Comparison of ENCODE assay signal across 20 cellular contexts in genomic region chr2:96449637-96450036, GRCh38. TPM values are rescaled to one million over a fixed set of nuclear protein-coding genes. Genes with fewer than 3 reads are reported as not detected.
DNase-seq lines count a peak whose midpoint lies in the region; ATAC-seq and TF ChIP-seq lines count a peak whose summit lies in the region.
"Had no signal": no experiment of that assay in that cellular context is flagged by ENCODE, and none has a peak within 500 bp of the region (broad histone marks: within the 10 kb centered on the region; RNA-seq: fewer than 3 reads in every experiment).

No MANE protein-coding gene starts in this region.

- H3K27ac Mint-ChIP-seq in Caco-2 (ENCODE audit: unreplicated experiment) (peak overlapping the region; percentile 79), endodermal cell (no peak overlapping the region), progenitor cell of endocrine pancreas (peak overlapping the region; percentile 22), nephron progenitor cell (no peak overlapping the region)
- no peak overlapping the region for H3K27ac Mint-ChIP-seq in naive thymus-derived CD4-positive, alpha-beta T cell
- H3K27ac Mint-ChIP-seq: CD4-positive, CD25-positive, alpha-beta regulatory T cell had no signal

- H3K4me3 Mint-ChIP-seq in Caco-2 (ENCODE audit: unreplicated experiment): peak overlapping the region; percentile 20
- no peak overlapping the region for H3K4me3 Mint-ChIP-seq in endodermal cell
- no peak overlapping the region for H3K4me3 Mint-ChIP-seq in progenitor cell of endocrine pancreas (ENCODE audit: low read depth)
- H3K4me3 Mint-ChIP-seq in nephron progenitor cell: no peak overlapping the region
- H3K4me3 Mint-ChIP-seq in naive thymus-derived CD4-positive, alpha-beta T cell: no peak overlapping the region
- H3K4me3 Mint-ChIP-seq: CD4-positive, CD25-positive, alpha-beta regulatory T cell had no signal

- H3K27ac ChIP-seq in endodermal cell (ENCODE audit: low read depth, low read length): no peak overlapping the region
- no peak overlapping the region for H3K27ac ChIP-seq in naive thymus-derived CD4-positive, alpha-beta T cell (ENCODE audit: low read depth, low read length)
- H3K27ac ChIP-seq: Peyer's patch, SJSA1 had no signal

- CTCF ChIA-PET in Caco-2 (lab: Charles Lee): interaction anchor here (2.8 kb wide), 1 partner anchor 60 kb away, joined by 7 read pairs; no protein-coding TSS in a partner anchor
- CTCF ChIA-PET in naive thymus-derived CD4-positive, alpha-beta T cell (lab: Charles Lee): no interaction called here

- H3K4me3 ChIP-seq in Caco-2 (ENCODE audit: low read depth, low read length) (no peak overlapping the region), endodermal cell (ENCODE audit: low read length) (no peak overlapping the region)
- H3K4me3 ChIP-seq in naive thymus-derived CD4-positive, alpha-beta T cell (ENCODE audit: low read length): no peak overlapping the region
- H3K4me3 ChIP-seq: Peyer's patch, SJSA1 had no signal

- H3K4me1 ChIP-seq in Caco-2 (peaks cover 26% of the 10 kb centered on the region), endodermal cell (ENCODE audit: control insufficient read depth, insufficient read depth, low read length) (peaks cover 6% of the 10 kb centered on the region)
- H3K4me1 ChIP-seq in naive thymus-derived CD4-positive, alpha-beta T cell (ENCODE audit: control insufficient read depth in 2 of 2, insufficient read depth in 2 of 2, low read length in 2 of 2): no peaks in the 10 kb centered on the region
- H3K4me1 ChIP-seq: Peyer's patch, SJSA1 had no signal

- peaks cover 12% of the 10 kb centered on the region; the same call in 1 of the 2 replicates for H3K9me3 ChIP-seq in Caco-2
- H3K9me3 ChIP-seq in endodermal cell (ENCODE audit: control insufficient read depth, low read length): no peaks in the 10 kb centered on the region
- H3K9me3 ChIP-seq in naive thymus-derived CD4-positive, alpha-beta T cell (ENCODE audit: control insufficient read depth in 2 of 3, low read length in 3 of 3): no peaks in the 10 kb centered on the region
- H3K9me3 ChIP-seq: Peyer's patch, SJSA1 had no signal

- no peaks in the 10 kb centered on the region for H3K27me3 Mint-ChIP-seq in Caco-2 (ENCODE audit: insufficient read depth, unreplicated experiment)
- H3K27me3 Mint-ChIP-seq in endodermal cell (ENCODE audit: insufficient read depth): peaks cover 6% of the 10 kb centered on the region
- peaks cover 4% of the 10 kb centered on the region for H3K27me3 Mint-ChIP-seq in progenitor cell of endocrine pancreas
- peaks cover 3% of the 10 kb centered on the region for H3K27me3 Mint-ChIP-seq in nephron progenitor cell (ENCODE audit: low read depth, poor library complexity)
- H3K27me3 Mint-ChIP-seq in naive thymus-derived CD4-positive, alpha-beta T cell: peaks cover 0 to 5% (median 0%) of the 10 kb centered on the region in 5 donors

- H3K36me3 ChIP-seq in Caco-2 (ENCODE audit: control insufficient read depth, insufficient read depth, low read length) (no peaks in the 10 kb centered on the region), endodermal cell (ENCODE audit: control insufficient read depth, insufficient read depth, low read length) (no peaks in the 10 kb centered on the region)
- H3K36me3 ChIP-seq in naive thymus-derived CD4-positive, alpha-beta T cell (ENCODE audit: control insufficient read depth in 2 of 3, insufficient read depth in 3 of 3, low read length in 3 of 3): no peaks in the 10 kb centered on the region
- H3K36me3 ChIP-seq: Peyer's patch, SJSA1 had no signal

- H3K27me3 ChIP-seq in Caco-2 (replicated peaks; ENCODE audit: control insufficient read depth, insufficient read depth, low read length): no peaks in the 10 kb centered on the region
- H3K27me3 ChIP-seq in endodermal cell (ENCODE audit: control insufficient read depth, insufficient read depth, low read length, poor library complexity, severe bottlenecking): no peaks in the 10 kb centered on the region
- no peaks in the 10 kb centered on the region for H3K27me3 ChIP-seq in naive thymus-derived CD4-positive, alpha-beta T cell (ENCODE audit: control insufficient read depth in 2 of 2, insufficient read depth in 2 of 2, low read length in 2 of 2)
- H3K27me3 ChIP-seq: Peyer's patch, SJSA1 had no signal

- H3K36me3 Mint-ChIP-seq in Caco-2 (ENCODE audit: insufficient read depth, unreplicated experiment) (no peaks in the 10 kb centered on the region), endodermal cell (ENCODE audit: low read depth) (no peaks in the 10 kb centered on the region), progenitor cell of endocrine pancreas (ENCODE audit: insufficient read depth) (no peaks in the 10 kb centered on the region), nephron progenitor cell (ENCODE audit: low read depth) (no peaks in the 10 kb centered on the region)
- H3K36me3 Mint-ChIP-seq in naive thymus-derived CD4-positive, alpha-beta T cell: no peaks in the 10 kb centered on the region
- H3K36me3 Mint-ChIP-seq: CD4-positive, CD25-positive, alpha-beta regulatory T cell had no signal

- BruUV-seq in Caco-2 (replicated peaks; lab: Mats Ljungman, UMichigan): no TSS peak

- TF ChIP-seq CTCF in Caco-2 (IDR thresholded peaks at IDR 0.05; ENCODE audit: insufficient read depth in 1 of 2, low read depth in 1 of 2, low read length in 1 of 2, severe bottlenecking in 1 of 2, unreplicated experiment in 1 of 2) (no peak), endodermal cell (conservative IDR thresholded peaks at IDR 0.05) (no peak), progenitor cell of endocrine pancreas (IDR thresholded peaks at IDR 0.05; ENCODE audit: unreplicated experiment) (no peak), nephron progenitor cell (IDR thresholded peaks at IDR 0.05) (no peak)

- DNase-seq in Caco-2 (peak; percentile 70 to 79), NCI-H226 (peak; percentile 6), endodermal cell (peak; percentile 26), progenitor cell of endocrine pancreas (ENCODE audit: low spot score, unreplicated experiment) (no peak), nephron progenitor cell (no peak)
- no peak for DNase-seq in naive thymus-derived CD4-positive, alpha-beta T cell
- DNase-seq: CD4-positive, CD25-positive, alpha-beta regulatory T cell; COR-L47; IMR-90; NCI-H1694; NCI-H2081; NCI-H2171; NCI-H524 treated with DMSO at 0.1 percent for 48 hours; NCI-H82; Peyer's patch had no signal

- POLR2A ChIA-PET in Caco-2 (lab: Charles Lee): no interaction called here
- POLR2A ChIA-PET in naive thymus-derived CD4-positive, alpha-beta T cell (lab: Charles Lee): no interaction called here

- H3K9me3 Mint-ChIP-seq in Caco-2 (ENCODE audit: unreplicated experiment) (peaks cover 12% of the 10 kb centered on the region), endodermal cell (peaks cover 2% of the 10 kb centered on the region), progenitor cell of endocrine pancreas (ENCODE audit: low read depth) (peaks cover 3% of the 10 kb centered on the region), nephron progenitor cell (peaks cover 16% of the 10 kb centered on the region)
- peaks cover 0 to 9% (median 1%) of the 10 kb centered on the region in 11 donors for H3K9me3 Mint-ChIP-seq in naive thymus-derived CD4-positive, alpha-beta T cell

- WGBS in endodermal cell (ENCODE audit: insufficient coverage in 1 of 2, insufficient read length in 1 of 2), 2 experiments: 91 to 96% methylated on average over 4 to 6 of the region's 6 CpGs

- peaks cover 20% of the 10 kb centered on the region for H3K4me1 Mint-ChIP-seq in Caco-2 (ENCODE audit: low read depth, unreplicated experiment)
- H3K4me1 Mint-ChIP-seq in endodermal cell: peaks cover 9% of the 10 kb centered on the region
- peaks cover 17% of the 10 kb centered on the region for H3K4me1 Mint-ChIP-seq in progenitor cell of endocrine pancreas (ENCODE audit: low read depth)
- H3K4me1 Mint-ChIP-seq in nephron progenitor cell: peaks cover 6% of the 10 kb centered on the region
- peaks cover 0 to 1% (median 0%) of the 10 kb centered on the region in 7 donors for H3K4me1 Mint-ChIP-seq in naive thymus-derived CD4-positive, alpha-beta T cell
- H3K4me1 Mint-ChIP-seq: CD4-positive, CD25-positive, alpha-beta regulatory T cell had no signal

- intact Hi-C loops in Caco-2 (cut with micrococcal nuclease; ENCODE audit: unreplicated experiment): loop anchor here (1.0 kb wide), 2 partner anchors 42 to 56 kb away; partner anchors contain the start of gene NEURL3
- intact Hi-C loops in naive thymus-derived CD4-positive, alpha-beta T cell (cut with micrococcal nuclease): no loop called here

- no peak for ATAC-seq in GM21367 (IDR thresholded peaks at IDR 0.05; ENCODE audit: unreplicated experiment)
- no peak for ATAC-seq in naive thymus-derived CD4-positive, alpha-beta T cell
- ATAC-seq: HCT116 had no signal

- H3K9ac ChIP-seq in endodermal cell (ENCODE audit: extremely low read depth, low read length, poor library complexity, severe bottlenecking): no peak overlapping the region

RNA-seq across cellular contexts. Expression of gene NEURL3, which starts 55.5 kb away (rescaled TPM):
- total RNA-seq in Caco-2 (2022) (3.1 and 4.2 TPM in 2 replicates), endodermal cell (not detected), progenitor cell of endocrine pancreas (0.78 and 0.86 TPM in 2 replicates)
- polyA plus RNA-seq in endodermal cell (2013, experiment 1 of 2): not detected
- not detected for polyA plus RNA-seq in endodermal cell (2013, experiment 2 of 2)
- total RNA-seq in naive thymus-derived CD4-positive, alpha-beta T cell: 1 to 10 TPM in 1 of 5 experiments, under 1 TPM in 2, not detected in 2; 0.27 to 1.3 (median 0.43) TPM
- not detected for polyA plus RNA-seq in naive thymus-derived CD4-positive, alpha-beta T cell
- total RNA-seq: CD4-positive, CD25-positive, alpha-beta regulatory T cell; H1; IMR-90; SJSA1 had no signal
- polyA plus RNA-seq: BJ, H1, IMR-90 had no signal

Comparison
In these comparisons a context has a peak if more than half of its experiments do, and no peak if none do; other contexts are left out.
1. DNase-seq: peak in Caco-2 (2 of 2), NCI-H226 (single experiment) and endodermal cell (single experiment); none in progenitor cell of endocrine pancreas (single experiment), nephron progenitor cell (single experiment) and naive thymus-derived CD4-positive, alpha-beta T cell (0 of 9).
2. H3K27ac Mint-ChIP-seq: peak in Caco-2 (single experiment) and progenitor cell of endocrine pancreas (single experiment); none in endodermal cell (single experiment), nephron progenitor cell (single experiment) and naive thymus-derived CD4-positive, alpha-beta T cell (0 of 9).